In genomic region chr10:131083915-131084790, GRCh38 we compare ENCODE assay signal across 22 cellular contexts.
DNase-seq lines count a peak whose midpoint lies in the region; ATAC-seq and TF ChIP-seq lines count a peak whose summit lies in the region.
"Had no signal": no experiment of that assay in that cellular context is flagged by ENCODE, and none has a peak within 500 bp of the region (broad histone marks: within the 10 kb centered on the region; RNA-seq: fewer than 3 reads in every experiment).

No MANE protein-coding gene starts in this region.

- peak overlapping the region; percentile 38 to 85 (median 69) for H3K4me2 ChIP-seq in BLaER1 treated with 17β-estradiol and CSF1 and Interleukin-3, amounts not matched to agents 10 nM and 100 nM

- peak; percentile 26 for TF ChIP-seq CTCF in nephron progenitor cell (IDR thresholded peaks at IDR 0.05)

- no peaks in the 10 kb centered on the region for H3K27me3 ChIP-seq in BLaER1 treated with 17β-estradiol and CSF1 and Interleukin-3, amounts not matched to agents 10 nM and 100 nM
- H3K27me3 ChIP-seq: BE2C, cardiac muscle cell, SJSA1, vagina had no signal

- no peaks in the 10 kb centered on the region for H4K20me1 ChIP-seq in BLaER1 treated with 17β-estradiol and CSF1 and Interleukin-3, amounts not matched to agents 10 nM and 100 nM

- H3K27me3 Mint-ChIP-seq in nephron progenitor cell (ENCODE audit: low read depth, poor library complexity) = peaks cover 14% of the 10 kb centered on the region

- no peak overlapping the region for H3K27ac Mint-ChIP-seq in nephron progenitor cell
- H3K27ac Mint-ChIP-seq: activated CD8-positive, alpha-beta memory T cell treated with anti-CD3 and anti-CD28 coated beads, Interleukin-2, amount 10 ng/mL, durations not matched to agents 7 days and 5 days had no signal

- peaks cover 23 to 63% (median 56%) of the 10 kb centered on the region in 10 experiments for H3K4me1 ChIP-seq in BLaER1 treated with 17β-estradiol and CSF1 and Interleukin-3, amounts not matched to agents 10 nM and 100 nM
- H3K4me1 ChIP-seq: BE2C, parathyroid adenoma, SJSA1 had no signal

- peak; percentile 75 for DNase-seq in ELF-1 (ENCODE audit: low read depth, low spot score)
- peak; percentile 4 for DNase-seq in OCI-M1 (lab: John Stamatoyannopoulos, UW)
- peak; percentile 25 for DNase-seq in nephron progenitor cell
- no peak for DNase-seq in HCEC 1CT
- DNase-seq: activated CD4-positive, CD25-positive, alpha-beta regulatory T cell; activated CD8-positive, alpha-beta memory T cell treated with anti-CD3 and anti-CD28 coated beads, Interleukin-2, amount 10 ng/mL, durations not matched to agents 7 days and 5 days; amniotic stem cell; BE2C; NCI-H2029; NCI-H510A; PC-3; stimulated activated CD4-positive, alpha-beta T cell treated with anti-CD3 and anti-CD28 coated beads, Interleukin-4, amount 100 ng/mL, for 24 hours; substantia nigra; T-helper 2 cell had no signal

- no peaks in the 10 kb centered on the region for H3K9me3 Mint-ChIP-seq in nephron progenitor cell

- H3K9me3 ChIP-seq in BLaER1 treated with 17β-estradiol and CSF1 and Interleukin-3, amounts not matched to agents 10 nM and 100 nM (replicated peaks in 1 of 11) = no peaks in the 10 kb centered on the region
- H3K9me3 ChIP-seq: BE2C, vagina had no signal

- H3K9ac ChIP-seq in BLaER1 treated with 17β-estradiol and CSF1 and Interleukin-3, amounts not matched to agents 10 nM and 100 nM = no peak overlapping the region
- H3K9ac ChIP-seq: parathyroid adenoma had no signal

- H3K4me1 Mint-ChIP-seq in nephron progenitor cell = peaks cover 48% of the 10 kb centered on the region

- H3K36me3 Mint-ChIP-seq in nephron progenitor cell (ENCODE audit: low read depth) = no peaks in the 10 kb centered on the region
- H3K36me3 Mint-ChIP-seq: activated CD8-positive, alpha-beta memory T cell treated with anti-CD3 and anti-CD28 coated beads, Interleukin-2, amount 10 ng/mL, durations not matched to agents 7 days and 5 days had no signal

- ATAC-seq in GM21825 (IDR thresholded peaks at IDR 0.05; ENCODE audit: unreplicated experiment) (no peak), GM18909 (IDR thresholded peaks at IDR 0.05; ENCODE audit: poor library complexity, unreplicated experiment) (no peak)
- ATAC-seq: activated CD8-positive, alpha-beta memory T cell treated with anti-CD3 and anti-CD28 coated beads, Interleukin-2, amount 10 ng/mL, durations not matched to agents 7 days and 5 days; PC-3 had no signal

- H3K36me3 ChIP-seq in BLaER1 treated with 17β-estradiol and CSF1 and Interleukin-3, amounts not matched to agents 10 nM and 100 nM = no peaks in the 10 kb centered on the region
- H3K36me3 ChIP-seq: BE2C, cardiac muscle cell, SJSA1, vagina had no signal

- H3K4me3 ChIP-seq in BLaER1 treated with 17β-estradiol and CSF1 and Interleukin-3, amounts not matched to agents 10 nM and 100 nM = no peak overlapping the region
- H3K4me3 ChIP-seq: cardiac muscle cell, lung, SJSA1, vagina had no signal

- H3K27ac ChIP-seq in BLaER1 treated with 17β-estradiol and CSF1 and Interleukin-3, amounts not matched to agents 10 nM and 100 nM = no peak overlapping the region
- H3K27ac ChIP-seq: cardiac muscle cell, parathyroid adenoma, SJSA1, vagina had no signal

- H3K4me3 Mint-ChIP-seq in nephron progenitor cell = no peak overlapping the region
- H3K4me3 Mint-ChIP-seq: activated CD8-positive, alpha-beta memory T cell treated with anti-CD3 and anti-CD28 coated beads, Interleukin-2, amount 10 ng/mL, durations not matched to agents 7 days and 5 days had no signal
